8 cellular contexts compared by ENCODE assay signal in genomic region chr6:99568103-99568933, GRCh38. TPM values are rescaled to one million over a fixed set of nuclear protein-coding genes. Genes with fewer than 3 reads are reported as not detected.
DNase-seq lines count a peak whose midpoint lies in the region; ATAC-seq and TF ChIP-seq lines count a peak whose summit lies in the region.

TSS of gene CCNC (minus strand) at chr6:99568660. CDS start at chr6:99568527, 133 bp downstream.

- DNase-seq in NCI-H748 (lab: John Stamatoyannopoulos, UW; ENCODE audit: unreplicated experiment) (peak; percentile 98), dorsolateral prefrontal cortex (peak; percentile 67 to 92 (median 88))
- DNase-seq in activated CD4-positive, alpha-beta T cell treated with anti-CD3 and anti-CD28 coated beads, Interleukin-2, amount 50 U/mL, for 48 hours, result peak; percentile 91 to 93
- peak; percentile 92 for DNase-seq in stimulated activated CD4-positive, alpha-beta T cell treated with anti-CD3 and anti-CD28 coated beads, Interleukin-4, amount 100 ng/mL, for 24 hours

- peaks cover 13 to 20% (median 17%) of the 10 kb centered on the region in 10 experiments for H3K4me1 ChIP-seq in BLaER1 treated with 17β-estradiol and CSF1 and Interleukin-3, amounts not matched to agents 10 nM and 100 nM
- peaks cover 0 to 14% (median 6%) of the 10 kb centered on the region in 4 donors for H3K4me1 ChIP-seq in liver (ENCODE audit: control insufficient read depth in 4 of 4, insufficient read depth in 4 of 4, low read length in 3 of 4)

- peaks cover 0 to 13% (median 5%) of the 10 kb centered on the region in 11 experiments; a peak in 8 of 22 replicates for H3K36me3 ChIP-seq in BLaER1 treated with 17β-estradiol and CSF1 and Interleukin-3, amounts not matched to agents 10 nM and 100 nM
- H3K36me3 ChIP-seq in liver (ENCODE audit: control insufficient read depth in 4 of 4, insufficient read depth in 3 of 4, low read depth in 1 of 4, low read length in 3 of 4), result no peaks in the 10 kb centered on the region

- H3K27me3 ChIP-seq in BLaER1 treated with 17β-estradiol and CSF1 and Interleukin-3, amounts not matched to agents 10 nM and 100 nM, result no peaks in the 10 kb centered on the region
- H3K27me3 ChIP-seq in dorsolateral prefrontal cortex (no peaks in the 10 kb centered on the region), liver (ENCODE audit: control insufficient read depth in 4 of 4, insufficient read depth in 4 of 4, low read length in 3 of 4) (no peaks in the 10 kb centered on the region)

- H4K20me1 ChIP-seq in BLaER1 treated with 17β-estradiol and CSF1 and Interleukin-3, amounts not matched to agents 10 nM and 100 nM, result peaks cover 0 to 48% (median 43%) of the 10 kb centered on the region in 11 experiments; a peak in 18 of 22 replicates

- peak within 1 kb of the TSS; percentile 76 to 97 (median 89) for H3K4me2 ChIP-seq in BLaER1 treated with 17β-estradiol and CSF1 and Interleukin-3, amounts not matched to agents 10 nM and 100 nM

- peak within 1 kb of the TSS; percentile 92 to 98 (median 96) for H3K9ac ChIP-seq in BLaER1 treated with 17β-estradiol and CSF1 and Interleukin-3, amounts not matched to agents 10 nM and 100 nM
- peak within 1 kb of the TSS; percentile 95 to 98 for H3K9ac ChIP-seq in liver (ENCODE audit: low read depth in 1 of 2, low read length in 2 of 2)

- under 1% methylated on average over 64 of the region's 64 CpGs for WGBS in liver

- intact Hi-C loops in dorsolateral prefrontal cortex (cut with DNase I), result loop anchor here (2.0 to 5.0 kb wide), 2 partner anchors 46 to 48 kb away; no protein-coding TSS in a partner anchor

- peak in 29 of 56 donors; percentile 3 to 52 (median 27) for TF ChIP-seq CTCF in dorsolateral prefrontal cortex (IDR thresholded peaks at IDR 0.05 in 54 of 56, conservative IDR thresholded peaks at IDR 0.05 in 2 of 56; ENCODE audit: low read depth in 1 of 56, partially characterized antibody in 56 of 56)
- TF ChIP-seq CTCF in liver (IDR thresholded peaks at IDR 0.05; ENCODE audit: low read depth, low read length, missing input control), result no peak

- H3K9me3 ChIP-seq in BLaER1 treated with 17β-estradiol and CSF1 and Interleukin-3, amounts not matched to agents 10 nM and 100 nM (replicated peaks in 1 of 11), result peaks cover 0 to 10% (median 0%) of the 10 kb centered on the region in 11 experiments; a peak in 2 of 22 replicates
- H3K9me3 ChIP-seq in liver (ENCODE audit: control insufficient read depth in 4 of 4, low read length in 3 of 4), result peaks cover 0 to 2% (median 0%) of the 10 kb centered on the region in 4 donors

- peak; percentile 99 for ATAC-seq in GM19328 (IDR thresholded peaks at IDR 0.05; ENCODE audit: unreplicated experiment)
- ATAC-seq in HG03520 (IDR thresholded peaks at IDR 0.05; ENCODE audit: unreplicated experiment), result peak; percentile 99

- H3K4me3 ChIP-seq in BLaER1 treated with 17β-estradiol and CSF1 and Interleukin-3, amounts not matched to agents 10 nM and 100 nM, result peak within 1 kb of the TSS; percentile 82 to 99 (median 94)
- peak within 1 kb of the TSS; percentile 65 to 99 (median 92) for H3K4me3 ChIP-seq in dorsolateral prefrontal cortex
- H3K4me3 ChIP-seq in liver (ENCODE audit: low read depth in 1 of 3, low read length in 3 of 3), result peak within 1 kb of the TSS; percentile 96 to 98 (median 97)

- TF ChIP-seq RAD21 in liver (IDR thresholded peaks at IDR 0.05), result peak in 1 of 2 donors; percentile 38

- peak within 1 kb of the TSS; percentile 88 to 97 (median 93) for H3K27ac ChIP-seq in BLaER1 treated with 17β-estradiol and CSF1 and Interleukin-3, amounts not matched to agents 10 nM and 100 nM
- H3K27ac ChIP-seq in dorsolateral prefrontal cortex (peak within 1 kb of the TSS in 53 of 59 donors; percentile 13 to 90 (median 67)), liver (ENCODE audit: low read depth in 1 of 2, low read length in 2 of 2) (peak within 1 kb of the TSS; percentile 87 to 88)

TF ChIP-seq in liver, 16 proteins besides CTCF, POLR2A, EP300 and RAD21:
- TF ChIP-seq RXRA (IDR thresholded peaks at IDR 0.05) (peak; percentile 53 to 58), HNF4G (IDR thresholded peaks at IDR 0.05) (no peak), JUND (IDR thresholded peaks at IDR 0.05) (peak in 1 of 2 donors; percentile 19), HNF4A (conservative IDR thresholded peaks at IDR 0.05) (peak; percentile 36 to 43), SP1 (IDR thresholded peaks at IDR 0.05) (peak; percentile 62), ZBTB33 (IDR thresholded peaks at IDR 0.05) (peak; percentile 100), TAF1 (conservative IDR thresholded peaks at IDR 0.05) (peak; percentile 98), NR2F2 (IDR thresholded peaks at IDR 0.05) (peak; percentile 93), YY1 (IDR thresholded peaks at IDR 0.05) (peak; percentile 96), REST (IDR thresholded peaks at IDR 0.05) (peak; percentile 91), FOXA2 (IDR thresholded peaks at IDR 0.05) (no peak), GABPA (IDR thresholded peaks at IDR 0.05 in 1 of 2, conservative IDR thresholded peaks at IDR 0.05 in 1 of 2) (peak; percentile 69 to 91), EGR1 (IDR thresholded peaks at IDR 0.05; ENCODE audit: low read depth in 2 of 2) (no peak), MAX (IDR thresholded peaks at IDR 0.05) (peak; percentile 73), FOXA1 (IDR thresholded peaks at IDR 0.05) (peak; percentile 68), ATF3 (IDR thresholded peaks at IDR 0.05) (peak; percentile 42)

RNA-seq across cellular contexts. Expression of gene CCNC, which starts in this region (rescaled TPM):
- total RNA-seq in dorsolateral prefrontal cortex, result 10 to 100 TPM; 26.4 to 67.5 (median 43.5) TPM
- total RNA-seq in liver, result 10 to 100 TPM; 43.2 to 80.7 TPM
- 10 to 100 TPM; 32.9 to 52.4 TPM for polyA plus RNA-seq in liver

Comparison
In these comparisons a context has a peak if more than half of its experiments do, and no peak if none do; other contexts are left out.
1. Peak in every context shown above with its lines: DNase-seq, ATAC-seq, H3K4me3 ChIP-seq and H3K27ac ChIP-seq.